ENCODE assay signal across 8 cellular contexts in genomic region chr12:77049767-77050353, GRCh38. TPM values are rescaled to one million over a fixed set of nuclear protein-coding genes. Genes with fewer than 3 reads are reported as not detected.
A peak's percentile ranks its signal among the peaks of the same experiment; 100 is the strongest.
DNase-seq lines count a peak whose midpoint lies in the region; ATAC-seq and TF ChIP-seq lines count a peak whose summit lies in the region.

No MANE protein-coding gene starts in this region.

- 27% methylated on average over 4 of the region's 4 CpGs for WGBS in right cardiac atrium

- H3K4me1 Mint-ChIP-seq in WTC11 = no peaks in the 10 kb centered on the region
- peaks cover 0 to 2% of the 10 kb centered on the region in 2 donors for H3K4me1 Mint-ChIP-seq in stimulated activated naive B cell treated with anti-CD40 and anti-IgM and Interleukin-4, amounts not matched to agents 10 μg/mL and 1 μg/mL and 100 μg/mL, for 72 hours

- no peak overlapping the region for H3K4me3 ChIP-seq in right cardiac atrium (ENCODE audit: low read length)

- no peaks in the 10 kb centered on the region for H3K9me3 Mint-ChIP-seq in WTC11
- H3K9me3 Mint-ChIP-seq in stimulated activated naive B cell treated with anti-CD40 and anti-IgM and Interleukin-4, amounts not matched to agents 10 μg/mL and 1 μg/mL and 100 μg/mL, for 72 hours = no peaks in the 10 kb centered on the region

- ATAC-seq in GM19395 (IDR thresholded peaks at IDR 0.05; ENCODE audit: unreplicated experiment) (peak; percentile 99), HG03175 (IDR thresholded peaks at IDR 0.05; ENCODE audit: unreplicated experiment) (peak; percentile 98), WTC11 (peak; percentile 60), right cardiac atrium (peak; percentile 56 to 74)
- ATAC-seq in stimulated activated naive B cell treated with anti-CD40 and anti-IgM and Interleukin-4, amounts not matched to agents 10 μg/mL and 1 μg/mL and 100 μg/mL, for 72 hours (replicated peaks) = peak; percentile 93 to 97

- no peaks in the 10 kb centered on the region for H3K4me1 ChIP-seq in right cardiac atrium (ENCODE audit: control insufficient read depth, insufficient read depth, low read length)

- CTCF ChIA-PET in WTC11 (lab: Charles Lee) = no interaction called here

- H3K4me3 Mint-ChIP-seq in WTC11 = no peak overlapping the region
- no peak overlapping the region for H3K4me3 Mint-ChIP-seq in stimulated activated naive B cell treated with anti-CD40 and anti-IgM and Interleukin-4, amounts not matched to agents 10 μg/mL and 1 μg/mL and 100 μg/mL, for 72 hours

- peaks cover 64% of the 10 kb centered on the region for H3K36me3 Mint-ChIP-seq in WTC11
- no peaks in the 10 kb centered on the region for H3K36me3 Mint-ChIP-seq in stimulated activated naive B cell treated with anti-CD40 and anti-IgM and Interleukin-4, amounts not matched to agents 10 μg/mL and 1 μg/mL and 100 μg/mL, for 72 hours

- no peak overlapping the region for H3K27ac ChIP-seq in right cardiac atrium (ENCODE audit: low read length)

- intact Hi-C loops in right cardiac atrium (cut with DNase I) = loop anchor here in 1 of 4 donors (10.0 kb wide), 1 partner anchor 635 kb away; no protein-coding TSS in a partner anchor

- H3K27me3 ChIP-seq in right cardiac atrium (ENCODE audit: control insufficient read depth, insufficient read depth) = no peaks in the 10 kb centered on the region

- TF ChIP-seq CTCF in WTC11 (IDR thresholded peaks at IDR 0.05) = peak; percentile 61

- POLR2A ChIA-PET in WTC11 (lab: Charles Lee) = no interaction called here

- peak; percentile 81 for DNase-seq in DMS153 treated with DMSO at 0.1 percent for 48 hours (lab: John Stamatoyannopoulos, UW; ENCODE audit: unreplicated experiment)
- peak; percentile 76 for DNase-seq in NCI-H2171 treated with DMSO at 0.1 percent for 48 hours (lab: John Stamatoyannopoulos, UW)
- DNase-seq in WTC11 (ENCODE audit: low spot score) = no peak
- DNase-seq in right cardiac atrium = no peak
- no peak for DNase-seq in stimulated activated naive B cell treated with anti-CD40 and anti-IgM and Interleukin-4, amounts not matched to agents 10 μg/mL and 1 μg/mL and 100 μg/mL, for 72 hours
- DNase-seq in stimulated activated CD4-positive, alpha-beta T cell treated with anti-CD3 and anti-CD28 coated beads, Interleukin-1b, Interleukin-23, amount 100 ng/mL, for 48 hours = no peak

- no peaks in the 10 kb centered on the region for H3K9me3 ChIP-seq in right cardiac atrium (ENCODE audit: control insufficient read depth, low read length)

- no peaks in the 10 kb centered on the region for H3K27me3 Mint-ChIP-seq in WTC11 (ENCODE audit: low read depth)
- no peaks in the 10 kb centered on the region for H3K27me3 Mint-ChIP-seq in stimulated activated naive B cell treated with anti-CD40 and anti-IgM and Interleukin-4, amounts not matched to agents 10 μg/mL and 1 μg/mL and 100 μg/mL, for 72 hours

- no peak overlapping the region for H3K27ac Mint-ChIP-seq in WTC11
- no peak overlapping the region for H3K27ac Mint-ChIP-seq in stimulated activated naive B cell treated with anti-CD40 and anti-IgM and Interleukin-4, amounts not matched to agents 10 μg/mL and 1 μg/mL and 100 μg/mL, for 72 hours

TF ChIP-seq in WTC11, 78 proteins besides CTCF, POLR2A, EP300 and RAD21:
- TF ChIP-seq HMGXB4 (CRISPR knock-in tag; IDR thresholded peaks at IDR 0.05) = no peak

RNA-seq across cellular contexts. Expression of gene E2F7, which starts 15.5 kb away (rescaled TPM):
- total RNA-seq in WTC11 (2021) (19.8 to 28.4 TPM (median 22.3 TPM) in 3 replicates), right cardiac atrium (under 1 TPM; 0.24 to 0.94 (median 0.39) TPM)
- 0.09 TPM for polyA plus RNA-seq in right cardiac atrium

Comparison
In these comparisons a context has a peak if more than half of its experiments do, and no peak if none do; other contexts are left out.
1. DNase-seq: peak in DMS153 treated with DMSO at 0.1 percent for 48 hours (single experiment) and NCI-H2171 treated with DMSO at 0.1 percent for 48 hours (single experiment); none in WTC11 (single experiment), right cardiac atrium (0 of 3), stimulated activated naive B cell treated with anti-CD40 and anti-IgM and Interleukin-4, amounts not matched to agents 10 μg/mL and 1 μg/mL and 100 μg/mL, for 72 hours (single experiment) and stimulated activated CD4-positive, alpha-beta T cell treated with anti-CD3 and anti-CD28 coated beads, Interleukin-1b, Interleukin-23, amount 100 ng/mL, for 48 hours (single experiment).
2. RNA of gene E2F7, which starts 15.5 kb away (total RNA-seq): 19.8 to 28.4 TPM in WTC11; 0.24 to 0.94 TPM in right cardiac atrium; every median in the first group is over 10 times any median in the second.
3. Peak in every context shown above with its lines, with median percentiles within 50 percentile points of each other: ATAC-seq.